Comparison of ENCODE assay signal across 7 cellular contexts in genomic region chr6:30497261-30497599, GRCh38. TPM values are rescaled to one million over a fixed set of nuclear protein-coding genes. Genes with fewer than 3 reads are reported as not detected.
DNase-seq lines count a peak whose midpoint lies in the region; ATAC-seq, FAIRE-seq and TF ChIP-seq lines count a peak whose summit lies in the region.
"Not testable (repeated sequence)": the region's sequence is repeated elsewhere in the genome, so short reads cannot be mapped to it uniquely, and the experiment has no call there.

No MANE protein-coding gene starts in this region.

- H3K9ac ChIP-seq in GM12878 (ENCODE audit: control insufficient read depth, insufficient read depth, low read length) = not testable (repeated sequence)

- POLR2A ChIA-PET in CD8-positive, alpha-beta T cell (lab: Charles Lee) = interaction anchor here (1.5 to 8.2 kb wide), 3 partner anchors 18 to 45 kb away, joined by 3 to 359 read pairs (median 168); no protein-coding TSS in a partner anchor
- POLR2A ChIA-PET in GM12878 (lab: Charles Lee) = not testable (repeated sequence)
- POLR2A ChIA-PET in naive thymus-derived CD8-positive, alpha-beta T cell (lab: Charles Lee) = interaction anchor here (8.2 to 12.2 kb wide), 4 partner anchors 10 to 43 kb away, joined by 210 to 540 read pairs (median 212); no protein-coding TSS in a partner anchor

- H3K27ac ChIP-seq in CD8-positive, alpha-beta T cell (ENCODE audit: low read depth, low read length); GM12878 (ENCODE audit: control insufficient read depth, insufficient read depth): not testable (repeated sequence)
- peak overlapping the region in 10 of 12 donors; percentile 5 to 77 (median 49) for H3K27ac ChIP-seq in heart left ventricle

- BruUV-seq in GM12878 (replicated peaks; lab: Mats Ljungman, UMichigan) = not testable (repeated sequence)

- not testable (repeated sequence) for TF ChIP-seq CTCF in CD8-positive, alpha-beta T cell (IDR thresholded peaks at IDR 0.05); GM12878 (IDR thresholded peaks at IDR 0.05 in 2 of 3, conservative IDR thresholded peaks at IDR 0.05 in 1 of 3; ENCODE audit: control insufficient read depth in 2 of 3, extremely low read depth in 1 of 3, insufficient read depth in 1 of 3, low read depth in 3 of 3, low read length in 3 of 3); heart left ventricle (IDR thresholded peaks at IDR 0.05)

- H3K4me3 Mint-ChIP-seq in CD8-positive, alpha-beta T cell; T-helper 2 cell treated with Interferon-gamma antibody and Interleukin-4, amounts not matched to agents 5 μg/mL and 100 μg/mL, for 36 hours; stimulated activated memory B cell treated with anti-CD40 and anti-IgM and Interleukin-4, amounts not matched to agents 10 μg/mL and 1 μg/mL and 100 μg/mL, for 72 hours: not testable (repeated sequence)
- H3K4me3 Mint-ChIP-seq in activated T-cell treated with anti-CD3 and anti-CD28 coated beads, Interleukin-2, amount 50 U/mL, for 72 hours = peak overlapping the region in 1 of 2 donors; percentile 4
- H3K4me3 Mint-ChIP-seq in naive thymus-derived CD8-positive, alpha-beta T cell = peak overlapping the region in 1 of 10 donors; percentile 19

- TF ChIP-seq EP300 in GM12878 (IDR thresholded peaks at IDR 0.05; ENCODE audit: borderline replicate concordance in 1 of 2, control insufficient read depth in 1 of 2, low read depth in 2 of 2, low read length in 2 of 2) = not testable (repeated sequence)

- H3K27me3 ChIP-seq in CD8-positive, alpha-beta T cell (ENCODE audit: insufficient read depth, low read length); GM12878 (replicated peaks in 1 of 2; ENCODE audit: control insufficient read depth in 2 of 2, insufficient read depth in 2 of 2, low read length in 1 of 2); heart left ventricle: not testable (repeated sequence)

- H3K27ac Mint-ChIP-seq in CD8-positive, alpha-beta T cell = peak overlapping the region; percentile 52
- H3K27ac Mint-ChIP-seq in T-helper 2 cell treated with Interferon-gamma antibody and Interleukin-4, amounts not matched to agents 5 μg/mL and 100 μg/mL, for 36 hours = peak overlapping the region; percentile 42
- peak overlapping the region; percentile 23 for H3K27ac Mint-ChIP-seq in activated T-cell treated with anti-CD3 and anti-CD28 coated beads, Interleukin-2, amount 50 U/mL, for 72 hours
- peak overlapping the region in 9 of 10 donors; percentile 12 to 97 (median 77) for H3K27ac Mint-ChIP-seq in naive thymus-derived CD8-positive, alpha-beta T cell
- H3K27ac Mint-ChIP-seq in stimulated activated memory B cell treated with anti-CD40 and anti-IgM and Interleukin-4, amounts not matched to agents 10 μg/mL and 1 μg/mL and 100 μg/mL, for 72 hours = peak overlapping the region; percentile 54

- not testable (repeated sequence) for DNase-seq in CD8-positive, alpha-beta T cell; T-helper 2 cell treated with Interferon-gamma antibody and Interleukin-4, amounts not matched to agents 5 μg/mL and 100 μg/mL, for 36 hours (ENCODE audit: low spot score); activated T-cell treated with anti-CD3 and anti-CD28 coated beads, Interleukin-2, amount 50 U/mL, for 72 hours; GM12878 (ENCODE audit: low read depth, low spot score); heart left ventricle; naive thymus-derived CD8-positive, alpha-beta T cell

- not testable (repeated sequence) for H3K27me3 Mint-ChIP-seq in CD8-positive, alpha-beta T cell (ENCODE audit: low read depth); T-helper 2 cell treated with Interferon-gamma antibody and Interleukin-4, amounts not matched to agents 5 μg/mL and 100 μg/mL, for 36 hours (ENCODE audit: low read depth); activated T-cell treated with anti-CD3 and anti-CD28 coated beads, Interleukin-2, amount 50 U/mL, for 72 hours (ENCODE audit: low read depth); naive thymus-derived CD8-positive, alpha-beta T cell; stimulated activated memory B cell treated with anti-CD40 and anti-IgM and Interleukin-4, amounts not matched to agents 10 μg/mL and 1 μg/mL and 100 μg/mL, for 72 hours

- H3K36me3 ChIP-seq in CD8-positive, alpha-beta T cell (ENCODE audit: insufficient read depth, low read length) = peaks cover 11% of the 10 kb centered on the region
- H3K36me3 ChIP-seq in GM12878 (ENCODE audit: control insufficient read depth in 2 of 2, insufficient read depth in 2 of 2, low read length in 1 of 2) = peaks cover 7 to 18% of the 10 kb centered on the region in 2 experiments
- peaks cover 0 to 21% (median 20%) of the 10 kb centered on the region in 9 donors for H3K36me3 ChIP-seq in heart left ventricle

- TF ChIP-seq POLR2A in GM12878 (IDR thresholded peaks at IDR 0.05; ENCODE audit: low read depth, low read length); heart left ventricle (IDR thresholded peaks at IDR 0.05): not testable (repeated sequence)

- not testable (repeated sequence) for H3K79me2 ChIP-seq in GM12878 (ENCODE audit: control insufficient read depth, insufficient read depth, low read length)

- not testable (repeated sequence) for ATAC-seq in CD8-positive, alpha-beta T cell; activated T-cell treated with anti-CD3 and anti-CD28 coated beads, Interleukin-2, amount 50 U/mL, for 72 hours (replicated peaks in 1 of 2); GM12878; heart left ventricle; naive thymus-derived CD8-positive, alpha-beta T cell; stimulated activated memory B cell treated with anti-CD40 and anti-IgM and Interleukin-4, amounts not matched to agents 10 μg/mL and 1 μg/mL and 100 μg/mL, for 72 hours

- H3K9me3 Mint-ChIP-seq in CD8-positive, alpha-beta T cell; T-helper 2 cell treated with Interferon-gamma antibody and Interleukin-4, amounts not matched to agents 5 μg/mL and 100 μg/mL, for 36 hours; activated T-cell treated with anti-CD3 and anti-CD28 coated beads, Interleukin-2, amount 50 U/mL, for 72 hours; naive thymus-derived CD8-positive, alpha-beta T cell; stimulated activated memory B cell treated with anti-CD40 and anti-IgM and Interleukin-4, amounts not matched to agents 10 μg/mL and 1 μg/mL and 100 μg/mL, for 72 hours: not testable (repeated sequence)

- peaks cover 67% of the 10 kb centered on the region for H3K4me1 ChIP-seq in CD8-positive, alpha-beta T cell (ENCODE audit: insufficient read depth, low read length)
- peaks cover 19% of the 10 kb centered on the region for H3K4me1 ChIP-seq in GM12878 (ENCODE audit: control insufficient read depth, insufficient read depth, low read length)
- H3K4me1 ChIP-seq in heart left ventricle = peaks cover 0 to 67% (median 15%) of the 10 kb centered on the region in 12 donors

- H3K4me1 Mint-ChIP-seq in CD8-positive, alpha-beta T cell (ENCODE audit: low read depth) = peaks cover 69% of the 10 kb centered on the region
- peaks cover 55% of the 10 kb centered on the region for H3K4me1 Mint-ChIP-seq in T-helper 2 cell treated with Interferon-gamma antibody and Interleukin-4, amounts not matched to agents 5 μg/mL and 100 μg/mL, for 36 hours (ENCODE audit: low read depth)
- H3K4me1 Mint-ChIP-seq in activated T-cell treated with anti-CD3 and anti-CD28 coated beads, Interleukin-2, amount 50 U/mL, for 72 hours (ENCODE audit: low read depth) = peaks cover 78% of the 10 kb centered on the region
- H3K4me1 Mint-ChIP-seq in naive thymus-derived CD8-positive, alpha-beta T cell = peaks cover 50 to 81% (median 76%) of the 10 kb centered on the region in 4 donors
- peaks cover 71% of the 10 kb centered on the region for H3K4me1 Mint-ChIP-seq in stimulated activated memory B cell treated with anti-CD40 and anti-IgM and Interleukin-4, amounts not matched to agents 10 μg/mL and 1 μg/mL and 100 μg/mL, for 72 hours

- not testable (repeated sequence) for H3K9me3 ChIP-seq in CD8-positive, alpha-beta T cell (ENCODE audit: low read length); GM12878 (replicated peaks; ENCODE audit: control insufficient read depth, insufficient read depth, low read length); heart left ventricle

- whole genome bisulfite sequencing in GM12878 (ENCODE audit: insufficient coverage, insufficient replicate concordance, low lambda C conversion rate, missing lambda C conversion rate) = 98% methylated on average over 5 of the region's 5 CpGs
- 93 to 95% (median 94%) methylated on average over 5 of the region's 5 CpGs for WGBS in heart left ventricle, 4 donors

- RAD21 ChIA-PET in GM12878 (lab: Charles Lee; ENCODE audit: unreplicated experiment) = interaction anchor here (0.7 to 1.3 kb wide), 2 partner anchors 14 to 45 kb away, joined by 3 read pairs; no protein-coding TSS in a partner anchor

- CTCF ChIA-PET in CD8-positive, alpha-beta T cell (lab: Charles Lee) = interaction anchor here (1.7 to 2.5 kb wide), 3 partner anchors 13 to 47 kb away, joined by 7 to 10 read pairs (median 9); no protein-coding TSS in a partner anchor
- CTCF ChIA-PET in GM12878 (lab: Yijun Ruan, JAX) = interaction anchor here (0.9 to 8.0 kb wide), 4 partner anchors 14 to 34 kb away, joined by 3 to 93 read pairs (median 6); no protein-coding TSS in a partner anchor

- H3K36me3 Mint-ChIP-seq in CD8-positive, alpha-beta T cell = peaks cover 24% of the 10 kb centered on the region
- H3K36me3 Mint-ChIP-seq in T-helper 2 cell treated with Interferon-gamma antibody and Interleukin-4, amounts not matched to agents 5 μg/mL and 100 μg/mL, for 36 hours (ENCODE audit: low read depth) = peaks cover 25% of the 10 kb centered on the region
- H3K36me3 Mint-ChIP-seq in activated T-cell treated with anti-CD3 and anti-CD28 coated beads, Interleukin-2, amount 50 U/mL, for 72 hours (ENCODE audit: insufficient read depth in 2 of 2) = peaks cover 16 to 20% of the 10 kb centered on the region in 2 donors
- peaks cover 6 to 24% (median 7%) of the 10 kb centered on the region in 3 donors for H3K36me3 Mint-ChIP-seq in naive thymus-derived CD8-positive, alpha-beta T cell
- H3K36me3 Mint-ChIP-seq in stimulated activated memory B cell treated with anti-CD40 and anti-IgM and Interleukin-4, amounts not matched to agents 10 μg/mL and 1 μg/mL and 100 μg/mL, for 72 hours = peaks cover 19% of the 10 kb centered on the region

- not testable (repeated sequence) for FAIRE-seq in GM12878 (lab: Jason Lieb, UNC)

- in situ Hi-C loops in GM12878 (cut with MboI) = not testable (repeated sequence)

- H3K4me2 ChIP-seq in GM12878 (ENCODE audit: control insufficient read depth, insufficient read depth) = not testable (repeated sequence)

- not testable (repeated sequence) for H3K4me3 ChIP-seq in CD8-positive, alpha-beta T cell (ENCODE audit: low read depth, low read length); GM12878; heart left ventricle

- H2AFZ ChIP-seq in GM12878 (ENCODE audit: control insufficient read depth, low read depth, low read length) = not testable (repeated sequence)

- TF ChIP-seq RAD21 in GM12878 (IDR thresholded peaks at IDR 0.05; ENCODE audit: insufficient read depth, low read depth, low read length) = not testable (repeated sequence)

- intact Hi-C loops in CD8-positive, alpha-beta T cell (cut with DNase I, micrococcal nuclease); GM12878 (cut with micrococcal nuclease; ENCODE audit: unreplicated experiment); heart left ventricle (cut with DNase I): not testable (repeated sequence)

- H4K20me1 ChIP-seq in GM12878 (ENCODE audit: control insufficient read depth, insufficient read depth) = not testable (repeated sequence)

- SMC1A ChIA-PET in GM12878 (lab: Charles Lee; ENCODE audit: uncharacterized antibody, unreplicated experiment) = interaction anchor here (1.3 to 1.8 kb wide), 4 partner anchors 14 to 35 kb away, joined by 3 to 7 read pairs (median 7); no protein-coding TSS in a partner anchor

RNA-seq across cellular contexts. Expression of gene HLA-E, which starts 7.9 kb away (rescaled TPM):
- total RNA-seq in CD8-positive, alpha-beta T cell = 1,000 to 10,000 TPM; 1,266 to 1,281 TPM
- 100 to 1,000 TPM; 713 to 829 TPM for total RNA-seq in activated T-cell treated with anti-CD3 and anti-CD28 coated beads, Interleukin-2, amount 50 U/mL, for 72 hours
- 370 and 377 TPM in 2 replicates for total RNA-seq in GM12878 (2013; cell fraction: nucleolus; rRNA removed)
- total RNA-seq in GM12878 (2014; rRNA removed) = 483 and 499 TPM in 2 replicates
- 262 and 265 TPM in 2 replicates for total RNA-seq in GM12878 (2014; rRNA removed; fragmentation: Illumina TruSeq; extraction: Trizol)
- 390 and 409 TPM in 2 replicates for total RNA-seq in GM12878 (2021)
- polyA plus RNA-seq in GM12878 (2011; ENCODE audit: low read depth) = 300 TPM
- 259 and 321 TPM in 2 replicates for polyA plus RNA-seq in GM12878 (2011; rRNA removed)
- polyA plus RNA-seq in GM12878 (2011; cell fraction: cytosol; rRNA removed) = 371 and 460 TPM in 2 replicates
- 254 and 282 TPM in 2 replicates for polyA plus RNA-seq in GM12878 (2011; cell fraction: nucleus; rRNA removed)
- 497 and 532 TPM in 2 replicates for polyA plus RNA-seq in GM12878 (2012)
- polyA plus RNA-seq in GM12878 (2014; fragmentation: Illumina TruSeq; extraction: Trizol) = 157 and 256 TPM in 2 replicates
- polyA plus RNA-seq in GM12878 (2014; fragmentation: Nextera tagmentation; extraction: Ambion mirVana) = 10 to 100 TPM; 35.1 to 62.3 TPM
- 480 and 510 TPM in 2 replicates for polyA plus RNA-seq in GM12878 (2014; rRNA removed)
- polyA plus RNA-seq in GM12878 (2016; fragmentation: Nextera tagmentation; extraction: Ambion mirVana) = 100 to 1,000 TPM; 251 to 272 TPM
- polyA minus RNA-seq in GM12878 (2011; rRNA and poly(A)+ RNA removed) = 217 and 352 TPM in 2 replicates
- polyA minus RNA-seq in GM12878 (2011; cell fraction: cytosol; rRNA and poly(A)+ RNA removed) = 109 and 129 TPM in 2 replicates
- polyA minus RNA-seq in GM12878 (2011; cell fraction: nucleus; rRNA and poly(A)+ RNA removed) = 98.8 and 156 TPM in 2 replicates
- 100 to 1,000 TPM in 8 of 9 donors, 10 to 100 TPM in 1; 96.1 to 560 (median 162) TPM for total RNA-seq in heart left ventricle
- polyA plus RNA-seq in heart left ventricle = 100 to 1,000 TPM; 160 to 200 TPM
- total RNA-seq in naive thymus-derived CD8-positive, alpha-beta T cell = 1,000 to 10,000 TPM; 1,291 to 1,305 TPM
- polyA plus RNA-seq in naive thymus-derived CD8-positive, alpha-beta T cell = 1,000 to 10,000 TPM; 2,699 to 2,977 (median 2,826) TPM

RNA-seq across cellular contexts. Expression of gene GNL1, which starts 59.1 kb away (rescaled TPM):
- 100 to 1,000 TPM; 148 to 159 TPM for total RNA-seq in CD8-positive, alpha-beta T cell
- 100 to 1,000 TPM; 114 to 121 TPM for total RNA-seq in activated T-cell treated with anti-CD3 and anti-CD28 coated beads, Interleukin-2, amount 50 U/mL, for 72 hours
- 35.1 and 45.9 TPM in 2 replicates for total RNA-seq in GM12878 (2013; cell fraction: nucleolus; rRNA removed)
- 45.4 and 50.2 TPM in 2 replicates for total RNA-seq in GM12878 (2014; rRNA removed)
- total RNA-seq in GM12878 (2014; rRNA removed; fragmentation: Illumina TruSeq; extraction: Trizol) = 30.6 and 30.7 TPM in 2 replicates
- total RNA-seq in GM12878 (2021) = 59.3 and 61.2 TPM in 2 replicates
- polyA plus RNA-seq in GM12878 (2011; ENCODE audit: low read depth) = 16.8 TPM
- polyA plus RNA-seq in GM12878 (2011; rRNA removed) = 45.1 and 51.4 TPM in 2 replicates
- polyA plus RNA-seq in GM12878 (2011; cell fraction: cytosol; rRNA removed) = 51.4 and 60.2 TPM in 2 replicates
- polyA plus RNA-seq in GM12878 (2011; cell fraction: nucleus; rRNA removed) = 56.1 and 63.3 TPM in 2 replicates
- 40.1 and 45.6 TPM in 2 replicates for polyA plus RNA-seq in GM12878 (2012)
- 38.7 and 40.2 TPM in 2 replicates for polyA plus RNA-seq in GM12878 (2014; fragmentation: Illumina TruSeq; extraction: Trizol)
- polyA plus RNA-seq in GM12878 (2014; fragmentation: Nextera tagmentation; extraction: Ambion mirVana) = 1 to 10 TPM in 1 of 2 experiments, under 1 TPM in 1; 0.18 to 1.4 TPM
- 40.7 and 45.3 TPM in 2 replicates for polyA plus RNA-seq in GM12878 (2014; rRNA removed)
- 10 to 100 TPM; 50.6 to 64.5 TPM for polyA plus RNA-seq in GM12878 (2016; fragmentation: Nextera tagmentation; extraction: Ambion mirVana)
- polyA minus RNA-seq in GM12878 (2011; rRNA and poly(A)+ RNA removed) = 29.0 and 43.8 TPM in 2 replicates
- polyA minus RNA-seq in GM12878 (2011; cell fraction: cytosol; rRNA and poly(A)+ RNA removed) = 16.2 and 17.4 TPM in 2 replicates
- 8.5 and 11.2 TPM in 2 replicates for polyA minus RNA-seq in GM12878 (2011; cell fraction: nucleus; rRNA and poly(A)+ RNA removed)
- 10 to 100 TPM in 8 of 9 donors, 1 to 10 TPM in 1; 9.1 to 32.4 (median 17.4) TPM for total RNA-seq in heart left ventricle
- 10 to 100 TPM; 17.7 to 33.5 TPM for polyA plus RNA-seq in heart left ventricle
- total RNA-seq in naive thymus-derived CD8-positive, alpha-beta T cell = 10 to 100 TPM; 78.0 to 80.7 TPM
- polyA plus RNA-seq in naive thymus-derived CD8-positive, alpha-beta T cell = 10 to 100 TPM; 24.7 to 34.1 (median 28.7) TPM

RNA-seq across cellular contexts. Expression of gene PRR3, which starts 59.9 kb away (rescaled TPM):
- total RNA-seq in CD8-positive, alpha-beta T cell = 10 to 100 TPM; 11.3 to 13.3 TPM
- total RNA-seq in activated T-cell treated with anti-CD3 and anti-CD28 coated beads, Interleukin-2, amount 50 U/mL, for 72 hours = 10 to 100 TPM; 23.0 to 31.8 TPM
- 29.1 and 31.4 TPM in 2 replicates for total RNA-seq in GM12878 (2013; cell fraction: nucleolus; rRNA removed)
- total RNA-seq in GM12878 (2014; rRNA removed) (20.0 and 22.7 TPM in 2 replicates), GM12878 (2014; rRNA removed; fragmentation: Illumina TruSeq; extraction: Trizol) (18.5 and 19.2 TPM in 2 replicates), GM12878 (2021) (19.5 and 20.2 TPM in 2 replicates), heart left ventricle (1 to 10 TPM; 1.9 to 4.5 (median 2.9) TPM)
- 7.4 TPM for polyA plus RNA-seq in GM12878 (2011; ENCODE audit: low read depth)
- polyA plus RNA-seq in GM12878 (2011; rRNA removed) (15.7 and 22.9 TPM in 2 replicates), GM12878 (2014; fragmentation: Illumina TruSeq; extraction: Trizol) (38.2 and 44.6 TPM in 2 replicates), GM12878 (2014; fragmentation: Nextera tagmentation; extraction: Ambion mirVana) (10 to 100 TPM; 14.0 to 16.3 TPM), GM12878 (2014; rRNA removed) (28.5 and 28.8 TPM in 2 replicates), GM12878 (2016; fragmentation: Nextera tagmentation; extraction: Ambion mirVana) (10 to 100 TPM; 18.4 to 20.8 TPM), heart left ventricle (1 to 10 TPM; 3.4 to 3.6 TPM)
- 23.3 and 27.6 TPM in 2 replicates for polyA plus RNA-seq in GM12878 (2011; cell fraction: cytosol; rRNA removed)
- polyA plus RNA-seq in GM12878 (2011; cell fraction: nucleus; rRNA removed) = 19.7 and 20.5 TPM in 2 replicates
- polyA plus RNA-seq in GM12878 (2012) = 11.9 and 14.0 TPM in 2 replicates
- 19.4 and 23.9 TPM in 2 replicates for polyA minus RNA-seq in GM12878 (2011; rRNA and poly(A)+ RNA removed)
- 4.7 and 5.3 TPM in 2 replicates for polyA minus RNA-seq in GM12878 (2011; cell fraction: cytosol; rRNA and poly(A)+ RNA removed)
- 7.4 and 13.3 TPM in 2 replicates for polyA minus RNA-seq in GM12878 (2011; cell fraction: nucleus; rRNA and poly(A)+ RNA removed)
- total RNA-seq in naive thymus-derived CD8-positive, alpha-beta T cell = 10 to 100 TPM; 28.4 to 28.9 TPM
- polyA plus RNA-seq in naive thymus-derived CD8-positive, alpha-beta T cell = 10 to 100 TPM in 1 of 3 donors, 1 to 10 TPM in 2; 7.9 to 12.7 (median 8.6) TPM

Comparison
In these comparisons a context has a peak if more than half of its experiments do, and no peak if none do; other contexts are left out.
1. H3K27ac Mint-ChIP-seq: peak in every context shown above with its lines; median percentile 77 in naive thymus-derived CD8-positive, alpha-beta T cell; 54 in stimulated activated memory B cell treated with anti-CD40 and anti-IgM and Interleukin-4, amounts not matched to agents 10 μg/mL and 1 μg/mL and 100 μg/mL, for 72 hours; 52 in CD8-positive, alpha-beta T cell; 42 in T-helper 2 cell treated with Interferon-gamma antibody and Interleukin-4, amounts not matched to agents 5 μg/mL and 100 μg/mL, for 36 hours; 23 in activated T-cell treated with anti-CD3 and anti-CD28 coated beads, Interleukin-2, amount 50 U/mL, for 72 hours.